In genomic region chr16:4736546-4736945, GRCh38 we compare ENCODE assay signal across 2 cellular contexts.
TF ChIP-seq lines count a peak whose summit lies in the region.

No MANE protein-coding gene starts in this region.

TF ChIP-seq in A549, 52 proteins besides CTCF, POLR2A, EP300 and RAD21:
- no peak for TF ChIP-seq JUN (IDR thresholded peaks at IDR 0.05)
- TF ChIP-seq MAFK (IDR thresholded peaks at IDR 0.05; ENCODE audit: partially characterized antibody), result peak; percentile 76

TF ChIP-seq in K562, 482 proteins besides CTCF, POLR2A, EP300 and RAD21:
- TF ChIP-seq HLTF (IDR thresholded peaks at IDR 0.05) (no peak), C11orf30 (IDR thresholded peaks at IDR 0.05; ENCODE audit: low read depth) (peak; percentile 20; the same call in 1 of the 2 replicates), GTF2E2 (tag; IDR thresholded peaks at IDR 0.05) (no peak), ZNF316 (IDR thresholded peaks at IDR 0.05) (peak; percentile 67)
